ENCODE assay signal across 9 cellular contexts in genomic region chr6:118768904-118769325, GRCh38.
DNase-seq lines count a peak whose midpoint lies in the region; ATAC-seq and TF ChIP-seq lines count a peak whose summit lies in the region.
"Had no signal": no experiment of that assay in that cellular context is flagged by ENCODE, and none has a peak within 500 bp of the region (broad histone marks: within the 10 kb centered on the region; RNA-seq: fewer than 3 reads in every experiment).

No MANE protein-coding gene starts in this region.

- no peaks in the 10 kb centered on the region for H3K4me1 ChIP-seq in lung (ENCODE audit: control insufficient read depth in 2 of 2, insufficient read depth in 2 of 2, low read length in 2 of 2)
- H3K4me1 ChIP-seq: Caco-2 had no signal

- H3K27ac ChIP-seq in lung (ENCODE audit: low read depth in 1 of 2, low read length in 1 of 2) = peak overlapping the region in 1 of 2 donors; percentile 71
- H3K27ac ChIP-seq in brain microvascular endothelial cell = no peak overlapping the region

- in situ Hi-C loops in brain microvascular endothelial cell (cut with HindIII; ENCODE audit: low pct_ligation_motif_present, low sequenced_read_pairs) = no loop called here

- peaks cover 0 to 2% of the 10 kb centered on the region in 2 donors for H3K9me3 ChIP-seq in lung (ENCODE audit: control insufficient read depth in 2 of 2, insufficient read depth in 1 of 2, low read length in 1 of 2)
- H3K9me3 ChIP-seq: Caco-2 had no signal

- no peaks in the 10 kb centered on the region for H3K36me3 ChIP-seq in lung (ENCODE audit: control insufficient read depth in 2 of 2, insufficient read depth in 2 of 2, low read length in 2 of 2)
- H3K36me3 ChIP-seq in brain microvascular endothelial cell (replicated peaks) = no peaks in the 10 kb centered on the region

- DNase-seq in Ammon's horn (ENCODE audit: low spot score) = peak; percentile 63
- peak; percentile 21 to 25 for DNase-seq in activated T-cell treated with anti-CD3 and anti-CD28 coated beads, Interleukin-2, amount 50 U/mL, for 72 hours
- DNase-seq in lung (ENCODE audit: low spot score) = no peak
- DNase-seq in putamen (ENCODE audit: low spot score) = no peak
- DNase-seq in SHP77 (lab: John Stamatoyannopoulos, UW) = no peak
- DNase-seq in brain microvascular endothelial cell = no peak

- no peaks in the 10 kb centered on the region for H3K27me3 ChIP-seq in lung (ENCODE audit: control insufficient read depth, insufficient read depth)
- no peaks in the 10 kb centered on the region for H3K27me3 ChIP-seq in brain microvascular endothelial cell (replicated peaks)

- peak; percentile 43 for ATAC-seq in HG02884 (IDR thresholded peaks at IDR 0.05; ENCODE audit: unreplicated experiment)
- ATAC-seq in activated T-cell treated with anti-CD3 and anti-CD28 coated beads, Interleukin-2, amount 50 U/mL, for 72 hours (replicated peaks in 1 of 2) = peak; percentile 72 to 81
- peak; percentile 17 for ATAC-seq in lung (ENCODE audit: insufficient read depth, low FRiP score)
- ATAC-seq in HG02588 (IDR thresholded peaks at IDR 0.05; ENCODE audit: unreplicated experiment) = no peak

- H3K27ac Mint-ChIP-seq in activated T-cell treated with anti-CD3 and anti-CD28 coated beads, Interleukin-2, amount 50 U/mL, for 72 hours = peak overlapping the region; percentile 31

- H3K4me1 Mint-ChIP-seq in activated T-cell treated with anti-CD3 and anti-CD28 coated beads, Interleukin-2, amount 50 U/mL, for 72 hours (ENCODE audit: low read depth) = peaks cover 45% of the 10 kb centered on the region

- H3K4me3 ChIP-seq in lung = no peak overlapping the region
- no peak overlapping the region for H3K4me3 ChIP-seq in brain microvascular endothelial cell (ENCODE audit: low read depth, low read length)

- TF ChIP-seq CTCF in lung (IDR thresholded peaks at IDR 0.05; ENCODE audit: control extremely low read depth, extremely low read depth) (no peak), brain microvascular endothelial cell (IDR thresholded peaks at IDR 0.05; ENCODE audit: low read depth, low read length, missing control alignments) (no peak)

- no peaks in the 10 kb centered on the region for H3K9me3 Mint-ChIP-seq in activated T-cell treated with anti-CD3 and anti-CD28 coated beads, Interleukin-2, amount 50 U/mL, for 72 hours

- 16 to 45% methylated on average over 3 of the region's 3 CpGs for WGBS in lung, 2 donors

- peak overlapping the region; percentile 43 to 50 for H3K4me3 Mint-ChIP-seq in activated T-cell treated with anti-CD3 and anti-CD28 coated beads, Interleukin-2, amount 50 U/mL, for 72 hours

- H3K36me3 Mint-ChIP-seq in activated T-cell treated with anti-CD3 and anti-CD28 coated beads, Interleukin-2, amount 50 U/mL, for 72 hours (ENCODE audit: insufficient read depth in 2 of 2) = no peaks in the 10 kb centered on the region

- no peaks in the 10 kb centered on the region for H3K27me3 Mint-ChIP-seq in activated T-cell treated with anti-CD3 and anti-CD28 coated beads, Interleukin-2, amount 50 U/mL, for 72 hours (ENCODE audit: low read depth)

Comparison
In these comparisons a context has a peak if more than half of its experiments do, and no peak if none do; other contexts are left out.
1. DNase-seq: peak in Ammon's horn (single experiment) and activated T-cell treated with anti-CD3 and anti-CD28 coated beads, Interleukin-2, amount 50 U/mL, for 72 hours (2 of 2); none in lung (single experiment), putamen (single experiment), SHP77 (0 of 2) and brain microvascular endothelial cell (single experiment).